8 cellular contexts compared by ENCODE assay signal in genomic region chr11:6682591-6682935, GRCh38. TPM values are rescaled to one million over a fixed set of nuclear protein-coding genes. Genes with fewer than 3 reads are reported as not detected.
A peak's percentile ranks its signal among the peaks of the same experiment; 100 is the strongest.
DNase-seq lines count a peak whose midpoint lies in the region; ATAC-seq, FAIRE-seq and TF ChIP-seq lines count a peak whose summit lies in the region.

No MANE protein-coding gene starts in this region.

- FAIRE-seq in astrocyte (lab: Jason Lieb, UNC) = no peak

- H4K20me1 ChIP-seq in astrocyte (ENCODE audit: insufficient read depth, low read length) = peaks cover 26% of the 10 kb centered on the region

- H3K27me3 ChIP-seq in astrocyte (ENCODE audit: insufficient read depth, low read length) = no peaks in the 10 kb centered on the region
- no peaks in the 10 kb centered on the region for H3K27me3 ChIP-seq in left lung
- no peaks in the 10 kb centered on the region for H3K27me3 ChIP-seq in tibial artery

- H3K9ac ChIP-seq in astrocyte (ENCODE audit: low read length) = peak overlapping the region; percentile 93

- H3K4me2 ChIP-seq in astrocyte (ENCODE audit: low read length) = peak overlapping the region; percentile 98

- ATAC-seq in GM18511 (IDR thresholded peaks at IDR 0.05; ENCODE audit: unreplicated experiment) = peak; percentile 2
- ATAC-seq in HG03280 (IDR thresholded peaks at IDR 0.05; ENCODE audit: unreplicated experiment) = peak; percentile 1
- ATAC-seq in left lung = peak; percentile 4
- no peak for ATAC-seq in GM21381 (IDR thresholded peaks at IDR 0.05; ENCODE audit: unreplicated experiment)

- peak overlapping the region; percentile 99 for H3K4me3 Mint-ChIP-seq in astrocyte (ENCODE audit: unreplicated experiment)

- intact Hi-C loops in left lung (cut with DNase I) = no loop called here
- intact Hi-C loops in tibial artery (cut with DNase I; ENCODE audit: low total_unique reads) = loop anchor here (5.0 to 10.0 kb wide), 2 partner anchors 155 to 288 kb away; partner anchors contain the start of gene SMPD1

- peaks cover 7% of the 10 kb centered on the region for H3K4me1 Mint-ChIP-seq in astrocyte (ENCODE audit: low read depth, unreplicated experiment)

- H3K4me1 ChIP-seq in astrocyte (ENCODE audit: insufficient read depth, low read length) = peaks cover 16% of the 10 kb centered on the region
- peaks cover 13 to 28% of the 10 kb centered on the region in 2 donors for H3K4me1 ChIP-seq in left lung
- H3K4me1 ChIP-seq in tibial artery = peaks cover 0 to 24% (median 20%) of the 10 kb centered on the region in 4 donors

- H3K27ac ChIP-seq in astrocyte (ENCODE audit: low read depth, low read length) = peak overlapping the region; percentile 79
- H3K27ac ChIP-seq in left lung = peak overlapping the region; percentile 90 to 96
- peak overlapping the region; percentile 89 to 94 for H3K27ac ChIP-seq in tibial artery

- peak; percentile 13 for DNase-seq in astrocyte (ENCODE audit: low read depth)
- DNase-seq in left lung = no peak
- no peak for DNase-seq in tibial artery
- DNase-seq in medulla oblongata (ENCODE audit: extremely low spot score) = no peak
- no peak for DNase-seq in SHP77 treated with DMSO at 0.1 percent for 48 hours (lab: John Stamatoyannopoulos, UW)

- H3K27me3 Mint-ChIP-seq in astrocyte (ENCODE audit: low read depth, unreplicated experiment) = no peaks in the 10 kb centered on the region

- peaks cover 32% of the 10 kb centered on the region for H3K79me2 ChIP-seq in astrocyte (ENCODE audit: insufficient read depth, low read length)

- no peak for TF ChIP-seq CTCF in astrocyte (IDR thresholded peaks at IDR 0.05; ENCODE audit: insufficient read depth, low read depth, low read length)
- TF ChIP-seq CTCF in left lung (IDR thresholded peaks at IDR 0.05) = no peak
- no peak for TF ChIP-seq CTCF in tibial artery (IDR thresholded peaks at IDR 0.05)

- H3K9me3 ChIP-seq in astrocyte (ENCODE audit: insufficient read depth, low read depth, low read length) = no peaks in the 10 kb centered on the region
- H3K9me3 ChIP-seq in left lung = no peaks in the 10 kb centered on the region
- H3K9me3 ChIP-seq in tibial artery = no peaks in the 10 kb centered on the region

- H3K4me3 ChIP-seq in astrocyte (ENCODE audit: insufficient read depth, low read depth, low read length) = peak overlapping the region; percentile 95
- peak overlapping the region; percentile 87 to 92 for H3K4me3 ChIP-seq in left lung
- H3K4me3 ChIP-seq in tibial artery = peak overlapping the region; percentile 76 to 93

- peak overlapping the region; percentile 99 for H2AFZ ChIP-seq in astrocyte (ENCODE audit: low read depth, low read length)

- peaks cover 19% of the 10 kb centered on the region for H3K36me3 ChIP-seq in astrocyte (ENCODE audit: insufficient read depth, low read length)
- H3K36me3 ChIP-seq in left lung = peaks cover 0 to 20% of the 10 kb centered on the region in 2 donors
- peaks cover 0 to 17% (median 0%) of the 10 kb centered on the region in 3 donors for H3K36me3 ChIP-seq in tibial artery

- peak overlapping the region; percentile 100 for H3K27ac Mint-ChIP-seq in astrocyte (ENCODE audit: unreplicated experiment)

- H3K9me3 Mint-ChIP-seq in astrocyte (ENCODE audit: unreplicated experiment) = no peaks in the 10 kb centered on the region

- peaks cover 5% of the 10 kb centered on the region for H3K36me3 Mint-ChIP-seq in astrocyte (ENCODE audit: low read depth, unreplicated experiment)

RNA-seq across cellular contexts. Expression of gene MRPL17, which starts 0.6 kb away (rescaled TPM):
- total RNA-seq in astrocyte (89.2 and 89.9 TPM in 2 replicates), left lung (10 to 100 TPM; 47.6 to 51.6 TPM)

RNA-seq across cellular contexts. Expression of gene DCHS1, which starts 27.0 kb away (rescaled TPM):
- total RNA-seq in astrocyte (7.7 and 8.4 TPM in 2 replicates), left lung (10 to 100 TPM; 15.4 to 18.9 TPM)
